Comparison of ENCODE assay signal across 24 cellular contexts in the genomic region with DNA sequence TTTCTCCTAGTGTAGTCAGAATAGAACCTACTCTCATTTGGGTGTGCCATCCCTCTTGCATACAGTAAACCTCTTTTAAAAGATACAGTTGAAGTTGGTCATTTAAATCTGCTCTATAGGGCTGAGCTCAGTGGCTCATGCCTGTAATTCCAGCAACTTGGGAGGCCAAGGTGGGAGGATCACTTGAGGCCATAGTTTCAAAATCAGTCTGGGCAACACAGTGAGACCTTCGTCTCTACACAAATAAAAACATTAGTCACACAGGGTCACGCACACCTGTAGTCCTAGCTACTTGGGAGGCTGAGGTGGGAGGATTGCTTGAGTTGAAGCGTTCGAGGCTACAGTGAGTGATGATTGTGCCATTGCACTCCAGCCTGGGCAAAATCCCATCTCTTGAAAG.
"Had no signal": no experiment of that assay in that cellular context is flagged by ENCODE, and none has a peak within 500 bp of the region (broad histone marks: within the 10 kb centered on the region; RNA-seq: fewer than 3 reads in every experiment).

No MANE protein-coding gene starts in this region.

- H3K27me3 Mint-ChIP-seq: dendritic cell treated with granulocyte-macrophage colony-stimulating factor and Interleukin-4, amounts not matched to agents 40 ng/mL and 50 ng/mL, for 4 days; effector memory CD8-positive, alpha-beta T cell had no signal

- H3K4me3 ChIP-seq: colonic mucosa, coronary artery, dorsolateral prefrontal cortex, esophagus muscularis mucosa, esophagus squamous epithelium, gastrocnemius medialis, gastroesophageal sphincter, heart left ventricle, heart right ventricle had no signal

- H3K9me3 Mint-ChIP-seq: dendritic cell treated with granulocyte-macrophage colony-stimulating factor and Interleukin-4, amounts not matched to agents 40 ng/mL and 50 ng/mL, for 4 days had no signal

- H3K36me3 ChIP-seq: colonic mucosa, esophagus muscularis mucosa, esophagus squamous epithelium, gastrocnemius medialis, gastroesophageal sphincter, heart left ventricle, heart right ventricle had no signal

- DNase-seq: colonic mucosa; cortex of kidney; dermis blood vessel endothelial cell; dorsolateral prefrontal cortex; effector CD4-positive, alpha-beta T cell; effector CD8-positive, alpha-beta T cell; effector memory CD4-positive, alpha-beta T cell; effector memory CD8-positive, alpha-beta T cell; erythroblast; esophagus squamous epithelium; foreskin fibroblast; foreskin keratinocyte; foreskin melanocyte; gastrocnemius medialis; glutamatergic neuron; head of caudate nucleus; heart left ventricle; heart right ventricle had no signal

- H3K27ac Mint-ChIP-seq: dendritic cell treated with granulocyte-macrophage colony-stimulating factor and Interleukin-4, amounts not matched to agents 40 ng/mL and 50 ng/mL, for 4 days; effector memory CD8-positive, alpha-beta T cell had no signal

- H3K4me1 ChIP-seq: colonic mucosa, esophagus muscularis mucosa, esophagus squamous epithelium, foreskin keratinocyte, gastrocnemius medialis, gastroesophageal sphincter, heart left ventricle, heart right ventricle had no signal

- H3K4me3 Mint-ChIP-seq: dendritic cell treated with granulocyte-macrophage colony-stimulating factor and Interleukin-4, amounts not matched to agents 40 ng/mL and 50 ng/mL, for 4 days; effector memory CD8-positive, alpha-beta T cell had no signal

- H3K27me3 ChIP-seq: colonic mucosa, dorsolateral prefrontal cortex, esophagus muscularis mucosa, esophagus squamous epithelium, foreskin keratinocyte, gastrocnemius medialis, gastroesophageal sphincter, heart left ventricle had no signal

- ATAC-seq: effector memory CD8-positive, alpha-beta T cell; esophagus mucosa; foreskin keratinocyte; gastrocnemius medialis; gastroesophageal sphincter; heart left ventricle; heart right ventricle had no signal

- H3K9me3 ChIP-seq: colonic mucosa, esophagus muscularis mucosa, esophagus squamous epithelium, gastrocnemius medialis had no signal

- H3K27ac ChIP-seq: colonic mucosa, coronary artery, dorsolateral prefrontal cortex, epithelial cell of prostate, esophagus muscularis mucosa, esophagus squamous epithelium, foreskin keratinocyte, gastrocnemius medialis, gastroesophageal sphincter, heart left ventricle, heart right ventricle had no signal
